In genomic region chr1:201559679-201560162, GRCh38 we compare ENCODE assay signal across 8 cellular contexts. TPM values are rescaled to one million over a fixed set of nuclear protein-coding genes. Genes with fewer than 3 reads are reported as not detected.
DNase-seq lines count a peak whose midpoint lies in the region; ATAC-seq, FAIRE-seq and TF ChIP-seq lines count a peak whose summit lies in the region.

No MANE protein-coding gene starts in this region.

- H3K4me3 ChIP-seq in HepG2 (replicated peaks in 1 of 3; ENCODE audit: insufficient read depth in 1 of 3, low read depth in 2 of 3, low read length in 3 of 3): no peak overlapping the region

- no peaks in the 10 kb centered on the region for H3K4me1 ChIP-seq in HepG2 (ENCODE audit: insufficient read depth, low read length)

- FAIRE-seq in HepG2 (lab: Jason Lieb, UNC): peak; percentile 79

- no peak overlapping the region for H2AFZ ChIP-seq in HepG2 (ENCODE audit: low read length)

- ATAC-seq in HG02870 (IDR thresholded peaks at IDR 0.05; ENCODE audit: unreplicated experiment): peak; percentile 77
- ATAC-seq in HepG2: peak; percentile 97
- no peak for ATAC-seq in HG02678 (IDR thresholded peaks at IDR 0.05; ENCODE audit: unreplicated experiment)

- H3K4me2 ChIP-seq in HepG2 (ENCODE audit: low read depth, low read length): no peak overlapping the region

- peaks cover 5 to 45% of the 10 kb centered on the region in 2 experiments; a peak in 3 of 5 replicates for H3K27me3 ChIP-seq in HepG2 (ENCODE audit: control insufficient read depth in 1 of 2, insufficient read depth in 2 of 2, low read length in 2 of 2)

- intact Hi-C loops in HepG2 (cut with micrococcal nuclease; ENCODE audit: unreplicated experiment): loop anchor here (1.0 kb wide), 2 partner anchors 145 to 234 kb away; no protein-coding TSS in a partner anchor

- H3K27ac ChIP-seq in HepG2 (ENCODE audit: extremely low read length, insufficient read depth, low read length): no peak overlapping the region

- peak; percentile 90 for TF ChIP-seq RAD21 in HepG2 (CRISPR knock-in tag; IDR thresholded peaks at IDR 0.05)

- TF ChIP-seq EP300 in HepG2 (IDR thresholded peaks at IDR 0.05; ENCODE audit: low read depth in 2 of 2, low read length in 2 of 2) (no peak), HepG2 (CRISPR knock-in tag; IDR thresholded peaks at IDR 0.05; ENCODE audit: borderline replicate concordance) (no peak)

- no peaks in the 10 kb centered on the region for H4K20me1 ChIP-seq in HepG2 (ENCODE audit: insufficient read depth, low read length)

- WGBS in HepG2 (ENCODE audit: low lambda C conversion rate): 5% methylated on average over 6 of the region's 13 CpGs

- CTCF ChIA-PET in HepG2 (lab: Yijun Ruan, JAX; ENCODE audit: low intra/inter-chr PET ratio, low total read pairs): interaction anchor here (1.3 to 3.5 kb wide), 3 partner anchors 145 to 235 kb away, joined by 4 to 28 read pairs (median 7); no protein-coding TSS in a partner anchor

- in situ Hi-C loops in HepG2 (cut with HindIII; ENCODE audit: extremely low pct_ligation_motif_present, low pct_unique_long_range_greater_than_20kb): loop anchor here (5.0 to 10.0 kb wide), 2 partner anchors 148 to 225 kb away; no protein-coding TSS in a partner anchor

- TF ChIP-seq POLR2A in HepG2 (IDR thresholded peaks at IDR 0.05; ENCODE audit: insufficient read depth in 1 of 2, low read depth in 2 of 2, low read length in 2 of 2): no peak

- TF ChIP-seq CTCF in GM10266 (IDR thresholded peaks at IDR 0.05; ENCODE audit: control insufficient read depth, insufficient read depth, low read depth, missing control alignments): peak; percentile 93
- peak; percentile 96 for TF ChIP-seq CTCF in HepG2 (CRISPR knock-in tag; IDR thresholded peaks at IDR 0.05)

- DNase-seq in GM10266 (ENCODE audit: extremely low spot score) (peak; percentile 76), NCI-H226 (peak; percentile 58), cerebellum (ENCODE audit: low spot score) (peak; percentile 84), HepG2 (ENCODE audit: low spot score) (peak; percentile 40)
- peak; percentile 66 for DNase-seq in activated CD4-positive, CD25-positive, alpha-beta regulatory T cell treated with anti-CD3 and anti-CD28 coated beads, Interleukin-2, amount 50 U/mL, for 72 hours
- peak; percentile 10 to 50 (median 33) for DNase-seq in stimulated activated CD4-positive, alpha-beta T cell treated with anti-CD3 and anti-CD28 coated beads, TNF-alpha, amount 100 ng/mL, for 1 hour (ENCODE audit: low read depth in 3 of 3, low spot score in 1 of 3)

- no peaks in the 10 kb centered on the region for H3K9me3 ChIP-seq in HepG2 (ENCODE audit: low read length)

- H3K9ac ChIP-seq in HepG2 (ENCODE audit: insufficient read depth, low read depth, low read length): no peak overlapping the region

- no TSS peak for BruUV-seq in HepG2 (replicated peaks; lab: Mats Ljungman, UMichigan)

- no peaks in the 10 kb centered on the region for H3K79me2 ChIP-seq in HepG2 (ENCODE audit: insufficient read depth, low read length)

- POLR2A ChIA-PET in HepG2 (lab: Yijun Ruan, JAX): no interaction called here

- H3K36me3 ChIP-seq in HepG2 (replicated peaks in 1 of 2; ENCODE audit: control insufficient read depth in 1 of 2, insufficient read depth in 2 of 2, low read length in 2 of 2): no peaks in the 10 kb centered on the region

TF ChIP-seq in HepG2, 621 proteins besides CTCF, POLR2A, EP300 and RAD21 (continues in another document):
- no peak for TF ChIP-seq ZNF18 (CRISPR knock-in tag; IDR thresholded peaks at IDR 0.05; ENCODE audit: insufficient replicate concordance)
- TF ChIP-seq CSRNP2 (CRISPR knock-in tag; conservative IDR thresholded peaks at IDR 0.05; ENCODE audit: low read depth): no peak
- TF ChIP-seq HOXA5 (CRISPR knock-in tag; IDR thresholded peaks at IDR 0.05): no peak
- no peak for TF ChIP-seq POLR2AphosphoS5 (IDR thresholded peaks at IDR 0.05; ENCODE audit: low read depth, low read length)
- TF ChIP-seq KAT8 (CRISPR knock-in tag; IDR thresholded peaks at IDR 0.05): no peak
- no peak for TF ChIP-seq NKX3-1 (CRISPR knock-in tag; IDR thresholded peaks at IDR 0.05)
- TF ChIP-seq SALL1 (CRISPR knock-in tag; IDR thresholded peaks at IDR 0.05): peak; percentile 40; the same call in 1 of the 2 replicates
- TF ChIP-seq ARID2 (CRISPR knock-in tag; IDR thresholded peaks at IDR 0.05; ENCODE audit: borderline replicate concordance): no peak
- no peak for TF ChIP-seq EEA1 (CRISPR knock-in tag; IDR thresholded peaks at IDR 0.05; ENCODE audit: borderline replicate concordance)

RNA-seq across cellular contexts. Expression of gene NAV1, which starts 20.8 kb away (rescaled TPM):
- total RNA-seq in cerebellum (73.3 TPM), HepG2 (2016; rRNA removed; fragmentation: Illumina TruSeq; extraction: Trizol) (0.01 TPM in 1 of 2 replicates, not detected in the other)
- not detected in 2 replicates for total RNA-seq in HepG2 (2016; cell fraction: cytosol; rRNA removed; fragmentation: Illumina TruSeq; extraction: Trizol; ENCODE audit: low read depth)
- 0.02 TPM in 1 of 2 replicates, not detected in the other for total RNA-seq in HepG2 (2016; cell fraction: insoluble cytoplasmic fraction; rRNA removed; fragmentation: Illumina TruSeq; extraction: Trizol)
- total RNA-seq in HepG2 (2016; cell fraction: membrane; rRNA removed; fragmentation: Illumina TruSeq; extraction: Trizol): under 0.01 TPM in 1 of 2 replicates, not detected in the other
- not detected in 2 replicates for total RNA-seq in HepG2 (2016; cell fraction: nucleus; rRNA removed; fragmentation: Illumina TruSeq; extraction: Trizol)
- polyA plus RNA-seq in HepG2 (2011; rRNA removed): 0.04 TPM in 1 of 2 replicates, not detected in the other
- polyA plus RNA-seq in HepG2 (2011; cell fraction: cytosol; rRNA removed): not detected in 2 replicates
- 0.03 TPM in 1 of 2 replicates, not detected in the other for polyA plus RNA-seq in HepG2 (2011; cell fraction: nucleus; rRNA removed)
- polyA plus RNA-seq in HepG2 (2012): 0.01 TPM in 2 replicates
- polyA plus RNA-seq in HepG2 (2016; cell fraction: cytosol; fragmentation: Illumina TruSeq; extraction: Trizol; ENCODE audit: low read depth): not detected in 2 replicates
- polyA plus RNA-seq in HepG2 (2016; cell fraction: insoluble cytoplasmic fraction; fragmentation: Illumina TruSeq; extraction: Trizol; ENCODE audit: low read depth): not detected in 2 replicates
- polyA plus RNA-seq in HepG2 (2016; cell fraction: membrane; fragmentation: Illumina TruSeq; extraction: Trizol; ENCODE audit: low read depth): not detected in 2 replicates
- polyA plus RNA-seq in HepG2 (2016; cell fraction: nucleus; fragmentation: Illumina TruSeq; extraction: Trizol; ENCODE audit: insufficient read depth, low read depth): not detected in 2 replicates
- 0.04 and 0.75 TPM in 2 replicates for polyA minus RNA-seq in HepG2 (2011; rRNA and poly(A)+ RNA removed; ENCODE audit: low replicate concordance)
- polyA minus RNA-seq in HepG2 (2011; cell fraction: cytosol; rRNA and poly(A)+ RNA removed): not detected in 2 replicates
- polyA minus RNA-seq in HepG2 (2011; cell fraction: nucleus; rRNA and poly(A)+ RNA removed): not detected in 2 replicates

RNA-seq across cellular contexts. Expression of gene CSRP1, which starts 52.8 kb away (rescaled TPM):
- 19.3 TPM for total RNA-seq in cerebellum
- total RNA-seq in HepG2 (2016; rRNA removed; fragmentation: Illumina TruSeq; extraction: Trizol): 68.9 and 70.8 TPM in 2 replicates
- total RNA-seq in HepG2 (2016; cell fraction: cytosol; rRNA removed; fragmentation: Illumina TruSeq; extraction: Trizol; ENCODE audit: low read depth): 12.3 and 12.8 TPM in 2 replicates
- 66.1 and 69.5 TPM in 2 replicates for total RNA-seq in HepG2 (2016; cell fraction: insoluble cytoplasmic fraction; rRNA removed; fragmentation: Illumina TruSeq; extraction: Trizol)
- total RNA-seq in HepG2 (2016; cell fraction: membrane; rRNA removed; fragmentation: Illumina TruSeq; extraction: Trizol): 28.9 and 33.8 TPM in 2 replicates
- total RNA-seq in HepG2 (2016; cell fraction: nucleus; rRNA removed; fragmentation: Illumina TruSeq; extraction: Trizol): 35.6 and 44.2 TPM in 2 replicates
- polyA plus RNA-seq in HepG2 (2011; rRNA removed): 14.5 and 17.7 TPM in 2 replicates
- 15.2 and 17.2 TPM in 2 replicates for polyA plus RNA-seq in HepG2 (2011; cell fraction: cytosol; rRNA removed)
- polyA plus RNA-seq in HepG2 (2011; cell fraction: nucleus; rRNA removed): 10.9 and 14.9 TPM in 2 replicates
- 9.9 and 18.8 TPM in 2 replicates for polyA plus RNA-seq in HepG2 (2012)
- 15.3 and 18.6 TPM in 2 replicates for polyA plus RNA-seq in HepG2 (2016; cell fraction: cytosol; fragmentation: Illumina TruSeq; extraction: Trizol; ENCODE audit: low read depth)
- 83.1 and 92.4 TPM in 2 replicates for polyA plus RNA-seq in HepG2 (2016; cell fraction: insoluble cytoplasmic fraction; fragmentation: Illumina TruSeq; extraction: Trizol; ENCODE audit: low read depth)
- polyA plus RNA-seq in HepG2 (2016; cell fraction: membrane; fragmentation: Illumina TruSeq; extraction: Trizol; ENCODE audit: low read depth): 29.6 and 30.8 TPM in 2 replicates
- polyA plus RNA-seq in HepG2 (2016; cell fraction: nucleus; fragmentation: Illumina TruSeq; extraction: Trizol; ENCODE audit: insufficient read depth, low read depth): 54.3 and 54.9 TPM in 2 replicates
- 22.9 and 266 TPM in 2 replicates for polyA minus RNA-seq in HepG2 (2011; rRNA and poly(A)+ RNA removed; ENCODE audit: low replicate concordance)
- polyA minus RNA-seq in HepG2 (2011; cell fraction: cytosol; rRNA and poly(A)+ RNA removed): 8.4 and 9.1 TPM in 2 replicates
- 9.1 and 11.7 TPM in 2 replicates for polyA minus RNA-seq in HepG2 (2011; cell fraction: nucleus; rRNA and poly(A)+ RNA removed)

Comparison
In these comparisons a context has a peak if more than half of its experiments do, and no peak if none do; other contexts are left out.
1. DNase-seq: peak in every context shown above with its lines; median percentile 84 in cerebellum; 76 in GM10266; 66 in activated CD4-positive, CD25-positive, alpha-beta regulatory T cell treated with anti-CD3 and anti-CD28 coated beads, Interleukin-2, amount 50 U/mL, for 72 hours; 58 in NCI-H226; 40 in HepG2; 33 in stimulated activated CD4-positive, alpha-beta T cell treated with anti-CD3 and anti-CD28 coated beads, TNF-alpha, amount 100 ng/mL, for 1 hour.
2. RNA of gene NAV1, which starts 20.8 kb away (total RNA-seq): 73.3 TPM in cerebellum (single experiment); under 0.01 to 0.02 TPM in HepG2; every median in the first group is over 10 times any median in the second.